8 cellular contexts compared by ENCODE assay signal in the genomic region with DNA sequence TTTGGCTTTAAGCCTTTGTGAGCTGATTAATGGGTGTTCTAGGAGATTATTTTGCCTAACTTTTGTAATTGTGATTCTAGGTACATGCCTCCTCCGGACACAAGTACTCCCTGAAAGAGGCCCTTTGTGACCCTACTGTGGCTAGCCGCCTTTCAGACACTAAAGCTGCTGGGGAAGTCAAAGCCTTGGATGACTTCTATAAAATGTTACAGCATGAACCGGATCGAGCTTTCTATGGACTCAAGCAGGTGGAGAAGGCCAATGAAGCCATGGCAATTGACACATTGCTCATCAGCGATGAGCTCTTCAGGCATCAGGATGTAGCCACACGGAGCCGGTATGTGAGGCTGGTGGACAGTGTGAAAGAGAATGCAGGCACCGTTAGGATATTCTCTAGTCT. TPM values are rescaled to one million over a fixed set of nuclear protein-coding genes. Genes with fewer than 3 reads are reported as not detected.
DNase-seq lines count a peak whose midpoint lies in the region; ATAC-seq and TF ChIP-seq lines count a peak whose summit lies in the region.

No MANE protein-coding gene starts in this region.

- peaks cover 40% of the 10 kb centered on the region for H3K36me3 Mint-ChIP-seq in CD8-positive, alpha-beta T cell

- H3K4me2 ChIP-seq in Karpas-422 (ENCODE audit: low read depth, low read length, poor library complexity, severe bottlenecking), result peak overlapping the region; percentile 97

- H4K20me1 ChIP-seq in Karpas-422 (ENCODE audit: insufficient read depth, low read depth, low read length), result peaks cover 20% of the 10 kb centered on the region

- no peaks in the 10 kb centered on the region for H3K9me2 ChIP-seq in Karpas-422 (replicated peaks; ENCODE audit: insufficient read depth, low read length)

- peak overlapping the region; percentile 97 for H3K4me3 Mint-ChIP-seq in CD8-positive, alpha-beta T cell

- TF ChIP-seq CTCF in CD8-positive, alpha-beta T cell (IDR thresholded peaks at IDR 0.05), result no peak
- TF ChIP-seq CTCF in astrocyte of the spinal cord (IDR thresholded peaks at IDR 0.05; ENCODE audit: low read depth, low read length), result no peak

- POLR2A ChIA-PET in CD8-positive, alpha-beta T cell (lab: Charles Lee), result interaction anchor here (1.0 to 3.2 kb wide), 3 partner anchors 27 to 308 kb away, joined by 3 to 19 read pairs (median 3); a partner anchor contains a TSS

- in situ Hi-C loops in astrocyte of the spinal cord (cut with HindIII; ENCODE audit: low sequenced_read_pairs), result no loop called here

- 90% methylated on average over 8 of the region's 8 CpGs for WGBS in thymus

- no peaks in the 10 kb centered on the region for H3K9me3 ChIP-seq in CD8-positive, alpha-beta T cell (ENCODE audit: low read length)
- H3K9me3 ChIP-seq in Karpas-422 (ENCODE audit: low read length) (no peaks in the 10 kb centered on the region), thymus (ENCODE audit: control insufficient read depth) (no peaks in the 10 kb centered on the region)

- H3K27me3 ChIP-seq in CD8-positive, alpha-beta T cell (ENCODE audit: insufficient read depth, low read length), result no peaks in the 10 kb centered on the region
- H3K27me3 ChIP-seq in Karpas-422 (ENCODE audit: low read length), result no peaks in the 10 kb centered on the region
- no peaks in the 10 kb centered on the region for H3K27me3 ChIP-seq in thymus (ENCODE audit: control insufficient read depth, insufficient read depth)

- H3K36me3 ChIP-seq in CD8-positive, alpha-beta T cell (ENCODE audit: insufficient read depth, low read length), result no peaks in the 10 kb centered on the region
- H3K36me3 ChIP-seq in Karpas-422 (ENCODE audit: insufficient read depth, low read length), result peaks cover 21% of the 10 kb centered on the region
- peaks cover 3% of the 10 kb centered on the region for H3K36me3 ChIP-seq in thymus (ENCODE audit: control insufficient read depth, insufficient read depth)

- H3K79me2 ChIP-seq in Karpas-422 (ENCODE audit: low read length), result peaks cover 25% of the 10 kb centered on the region

- peak overlapping the region; percentile 83 for H3K9ac ChIP-seq in Karpas-422 (ENCODE audit: low read length)

- H3K4me3 ChIP-seq in CD8-positive, alpha-beta T cell (ENCODE audit: low read depth, low read length), result no peak overlapping the region
- H3K4me3 ChIP-seq in Karpas-422 (ENCODE audit: low read length) (peak overlapping the region; percentile 71), astrocyte of the spinal cord (ENCODE audit: low read depth, low read length) (peak overlapping the region; percentile 77), thymus (ENCODE audit: low read length) (peak overlapping the region; percentile 89)

- H3K4me1 Mint-ChIP-seq in CD8-positive, alpha-beta T cell (ENCODE audit: low read depth), result peaks cover 76% of the 10 kb centered on the region

- no peak for ATAC-seq in CD8-positive, alpha-beta T cell
- ATAC-seq in HG03039 (IDR thresholded peaks at IDR 0.05; ENCODE audit: unreplicated experiment), result no peak
- ATAC-seq in HG03521 (IDR thresholded peaks at IDR 0.05; ENCODE audit: unreplicated experiment), result no peak

- no peak overlapping the region for H2AFZ ChIP-seq in Karpas-422 (ENCODE audit: low read length)

- CTCF ChIA-PET in CD8-positive, alpha-beta T cell (lab: Charles Lee), result interaction anchor here (1.0 to 1.5 kb wide), 6 partner anchors 11 to 114 kb away, joined by 3 to 5 read pairs (median 4); no protein-coding TSS in a partner anchor

- H3K27ac Mint-ChIP-seq in CD8-positive, alpha-beta T cell, result peak overlapping the region; percentile 96

- intact Hi-C loops in CD8-positive, alpha-beta T cell (cut with DNase I, micrococcal nuclease), result loop anchor here (2.0 to 5.0 kb wide), 3 partner anchors 53 to 1429 kb away; no protein-coding TSS in a partner anchor

- no peak for DNase-seq in CD8-positive, alpha-beta T cell
- DNase-seq in Karpas-422 (no peak), astrocyte of the spinal cord (ENCODE audit: low read depth, low spot score) (peak; percentile 32), left kidney (ENCODE audit: low read depth, low spot score) (peak; percentile 24), NCI-H2081 treated with DMSO at 0.1 percent for 48 hours (lab: John Stamatoyannopoulos, UW) (no peak)

- no peaks in the 10 kb centered on the region for H3K9me3 Mint-ChIP-seq in CD8-positive, alpha-beta T cell

- H3K27me3 Mint-ChIP-seq in CD8-positive, alpha-beta T cell (ENCODE audit: low read depth), result no peaks in the 10 kb centered on the region

- H3K27ac ChIP-seq in CD8-positive, alpha-beta T cell (ENCODE audit: low read depth, low read length), result no peak overlapping the region
- H3K27ac ChIP-seq in Karpas-422 (ENCODE audit: low read length) (no peak overlapping the region), thymus (ENCODE audit: low read depth) (no peak overlapping the region)

- H3K4me1 ChIP-seq in CD8-positive, alpha-beta T cell (ENCODE audit: insufficient read depth, low read length), result peaks cover 33% of the 10 kb centered on the region
- H3K4me1 ChIP-seq in Karpas-422 (ENCODE audit: low read length) (peaks cover 39% of the 10 kb centered on the region), thymus (ENCODE audit: control insufficient read depth, insufficient read depth, low read length) (peaks cover 12% of the 10 kb centered on the region)

RNA-seq across cellular contexts. Expression of a gene that starts 13.6 kb away (rescaled TPM):
- total RNA-seq in CD8-positive, alpha-beta T cell, result 1 to 10 TPM; 4.6 to 7.3 TPM
- not detected in 2 replicates for total RNA-seq in Karpas-422 (2014; rRNA removed; shearing (Covaris generic); ENCODE audit: low replicate concordance)
- polyA plus RNA-seq in thymus, result 4.7 TPM

RNA-seq across cellular contexts. Expression of a gene that starts 13.6 kb away (rescaled TPM):
- 10 to 100 TPM; 13.4 to 13.7 TPM for total RNA-seq in CD8-positive, alpha-beta T cell
- 8.0 and 8.4 TPM in 2 replicates for total RNA-seq in Karpas-422 (2014; rRNA removed; shearing (Covaris generic); ENCODE audit: low replicate concordance)
- 6.0 TPM for polyA plus RNA-seq in thymus

Comparison
In these comparisons a context has a peak if more than half of its experiments do, and no peak if none do; other contexts are left out.
1. DNase-seq: peak in astrocyte of the spinal cord (single experiment) and left kidney (single experiment); none in CD8-positive, alpha-beta T cell (0 of 7), Karpas-422 (single experiment) and NCI-H2081 treated with DMSO at 0.1 percent for 48 hours (single experiment).